In genomic region chr2:98281607-98282006, GRCh38 we compare ENCODE assay signal across 20 cellular contexts.
"Had no signal": no experiment of that assay in that cellular context is flagged by ENCODE, and none has a peak within 500 bp of the region (broad histone marks: within the 10 kb centered on the region; RNA-seq: fewer than 3 reads in every experiment).

No MANE protein-coding gene starts in this region.

- H3K4me1 ChIP-seq: foreskin keratinocyte, parathyroid adenoma, suprapubic skin, tibial nerve had no signal

- H3K27me3 ChIP-seq: stomach had no signal

- H3K27ac ChIP-seq: foreskin keratinocyte, parathyroid adenoma, suprapubic skin, tibial nerve had no signal

- ATAC-seq: activated T-cell treated with anti-CD3 and anti-CD28 coated beads, Interleukin-2, amount 50 U/mL, for 4 hours; foreskin keratinocyte; left lobe of liver; natural killer cell treated with Interleukin-12 subunit alpha and Interleukin-12 subunit beta and Interleukin-15 and Interleukin-18, amount 100 ng/mL, for 72 hours; sciatic nerve; stimulated activated memory B cell treated with anti-CD40 and anti-IgM and Interleukin-4, amounts not matched to agents 10 μg/mL and 1 μg/mL and 100 μg/mL, for 72 hours had no signal

- H3K9me3 ChIP-seq: suprapubic skin had no signal

- H3K9ac ChIP-seq: parathyroid adenoma had no signal

- H3K36me3 ChIP-seq: stomach, suprapubic skin, tibial nerve had no signal

- DNase-seq: activated CD4-positive, alpha-beta T cell treated with anti-CD3 and anti-CD28 coated beads, Interleukin-2, amount 50 U/mL, for 4 hours; activated CD8-positive, alpha-beta memory T cell treated with anti-CD3 and anti-CD28 coated beads for 24 hours; activated CD8-positive, alpha-beta memory T cell treated with anti-CD3 and anti-CD28 coated beads, Interleukin-2, amount 50 U/mL, for 48 hours; activated naive CD4-positive, alpha-beta T cell; activated naive CD8-positive, alpha-beta T cell treated with anti-CD3 and anti-CD28 coated beads for 36 hours; activated T-cell treated with anti-CD3 and anti-CD28 coated beads, Interleukin-2, amount 50 U/mL, for 4 hours; central memory CD4-positive, alpha-beta T cell; effector memory CD4-positive, alpha-beta T cell; small intestine; stimulated activated CD4-positive, alpha-beta T cell treated with anti-CD3 and anti-CD28 coated beads, Interleukin-2, amount 100 ng/mL, for 24 hours; stomach had no signal

- H3K4me3 ChIP-seq: lung, stomach, suprapubic skin, tibial nerve had no signal

- H3K79me2 ChIP-seq: parathyroid adenoma had no signal
